Comparison of ENCODE assay signal across 1 cellular context in the genomic region with DNA sequence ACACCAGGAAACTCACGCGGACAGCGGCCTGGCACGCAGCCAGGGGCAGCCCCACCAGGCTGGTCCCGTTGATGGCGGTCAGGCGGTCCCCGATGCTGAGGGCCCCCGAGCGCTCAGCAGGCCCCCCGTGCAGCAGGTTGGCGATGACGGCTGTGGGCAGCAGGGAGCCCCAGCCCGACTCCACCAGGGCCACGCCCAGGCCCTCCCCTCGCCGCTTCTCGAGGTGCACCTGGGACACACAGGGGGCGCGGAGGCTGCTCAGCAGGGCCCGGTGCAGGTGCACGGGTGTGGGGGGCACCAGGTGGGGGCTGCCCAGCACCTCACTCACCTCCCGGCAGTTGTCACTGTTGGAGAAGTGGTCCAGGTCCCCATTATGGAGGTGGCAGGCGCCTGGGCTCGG.
TF ChIP-seq lines count a peak whose summit lies in the region.

No MANE protein-coding gene starts in this region.

TF ChIP-seq in K562, 482 proteins besides CTCF, POLR2A, EP300 and RAD21:
- TF ChIP-seq ZNF408 (CRISPR knock-in tag; IDR thresholded peaks at IDR 0.05; ENCODE audit: low read depth) (no peak), NFIC (IDR thresholded peaks at IDR 0.05) (peak; percentile 63), SNIP1 (IDR thresholded peaks at IDR 0.05; ENCODE audit: low read depth) (no peak), POLR2AphosphoS5 (IDR thresholded peaks at IDR 0.05; ENCODE audit: control insufficient read depth, insufficient read depth, low read depth, low read length) (no peak)
- TF ChIP-seq, protein P1, sequence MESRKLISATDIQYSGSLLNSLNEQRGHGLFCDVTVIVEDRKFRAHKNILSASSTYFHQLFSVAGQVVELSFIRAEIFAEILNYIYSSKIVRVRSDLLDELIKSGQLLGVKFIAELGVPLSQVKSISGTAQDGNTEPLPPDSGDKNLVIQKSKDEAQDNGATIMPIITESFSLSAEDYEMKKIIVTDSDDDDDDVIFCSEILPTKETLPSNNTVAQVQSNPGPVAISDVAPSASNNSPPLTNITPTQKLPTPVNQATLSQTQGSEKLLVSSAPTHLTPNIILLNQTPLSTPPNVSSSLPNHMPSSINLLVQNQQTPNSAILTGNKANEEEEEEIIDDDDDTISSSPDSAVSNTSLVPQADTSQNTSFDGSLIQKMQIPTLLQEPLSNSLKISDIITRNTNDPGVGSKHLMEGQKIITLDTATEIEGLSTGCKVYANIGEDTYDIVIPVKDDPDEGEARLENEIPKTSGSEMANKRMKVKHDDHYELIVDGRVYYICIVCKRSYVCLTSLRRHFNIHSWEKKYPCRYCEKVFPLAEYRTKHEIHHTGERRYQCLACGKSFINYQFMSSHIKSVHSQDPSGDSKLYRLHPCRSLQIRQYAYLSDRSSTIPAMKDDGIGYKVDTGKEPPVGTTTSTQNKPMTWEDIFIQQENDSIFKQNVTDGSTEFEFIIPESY (CRISPR knock-in tag; IDR thresholded peaks at IDR 0.05), result peak; percentile 20; the same call in 1 of the 2 replicates
- TF ChIP-seq, protein P2, sequence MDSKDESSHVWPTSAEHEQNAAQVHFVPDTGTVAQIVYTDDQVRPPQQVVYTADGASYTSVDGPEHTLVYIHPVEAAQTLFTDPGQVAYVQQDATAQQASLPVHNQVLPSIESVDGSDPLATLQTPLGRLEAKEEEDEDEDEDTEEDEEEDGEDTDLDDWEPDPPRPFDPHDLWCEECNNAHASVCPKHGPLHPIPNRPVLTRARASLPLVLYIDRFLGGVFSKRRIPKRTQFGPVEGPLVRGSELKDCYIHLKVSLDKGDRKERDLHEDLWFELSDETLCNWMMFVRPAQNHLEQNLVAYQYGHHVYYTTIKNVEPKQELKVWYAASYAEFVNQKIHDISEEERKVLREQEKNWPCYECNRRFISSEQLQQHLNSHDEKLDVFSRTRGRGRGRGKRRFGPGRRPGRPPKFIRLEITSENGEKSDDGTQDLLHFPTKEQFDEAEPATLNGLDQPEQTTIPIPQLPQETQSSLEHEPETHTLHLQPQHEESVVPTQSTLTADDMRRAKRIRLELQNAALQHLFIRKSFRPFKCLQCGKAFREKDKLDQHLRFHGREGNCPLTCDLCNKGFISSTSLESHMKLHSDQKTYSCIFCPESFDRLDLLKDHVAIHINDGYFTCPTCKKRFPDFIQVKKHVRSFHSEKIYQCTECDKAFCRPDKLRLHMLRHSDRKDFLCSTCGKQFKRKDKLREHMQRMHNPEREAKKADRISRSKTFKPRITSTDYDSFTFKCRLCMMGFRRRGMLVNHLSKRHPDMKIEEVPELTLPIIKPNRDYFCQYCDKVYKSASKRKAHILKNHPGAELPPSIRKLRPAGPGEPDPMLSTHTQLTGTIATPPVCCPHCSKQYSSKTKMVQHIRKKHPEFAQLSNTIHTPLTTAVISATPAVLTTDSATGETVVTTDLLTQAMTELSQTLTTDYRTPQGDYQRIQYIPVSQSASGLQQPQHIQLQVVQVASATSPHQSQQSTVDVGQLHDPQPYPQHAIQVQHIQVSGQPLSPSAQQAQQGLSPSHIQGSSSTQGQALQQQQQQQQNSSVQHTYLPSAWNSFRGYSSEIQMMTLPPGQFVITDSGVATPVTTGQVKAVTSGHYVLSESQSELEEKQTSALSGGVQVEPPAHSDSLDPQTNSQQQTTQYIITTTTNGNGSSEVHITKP (IDR thresholded peaks at IDR 0.05; ENCODE audit: partially characterized antibody), result no peak
